20 cellular contexts compared by ENCODE assay signal in genomic region chr2:25838152-25838756, GRCh38. TPM values are rescaled to one million over a fixed set of nuclear protein-coding genes. Genes with fewer than 3 reads are reported as not detected.
DNase-seq lines count a peak whose midpoint lies in the region; ATAC-seq and TF ChIP-seq lines count a peak whose summit lies in the region.
"Had no signal": no experiment of that assay in that cellular context is flagged by ENCODE, and none has a peak within 500 bp of the region (broad histone marks: within the 10 kb centered on the region; RNA-seq: fewer than 3 reads in every experiment).

No MANE protein-coding gene starts in this region.

- no peak overlapping the region for H3K4me3 Mint-ChIP-seq in nephron progenitor cell
- H3K4me3 Mint-ChIP-seq: CD8-positive, alpha-beta T cell had no signal

- H3K9ac ChIP-seq in GM23248: no peak overlapping the region
- H3K9ac ChIP-seq: BLaER1 treated with 17β-estradiol and CSF1 and Interleukin-3, amounts not matched to agents 10 nM and 100 nM; KMS-11; SK-N-SH had no signal

- intact Hi-C loops in psoas muscle (cut with DNase I): no loop called here

- H3K9me3 Mint-ChIP-seq in nephron progenitor cell: peaks cover 7% of the 10 kb centered on the region
- H3K9me3 Mint-ChIP-seq: CD8-positive, alpha-beta T cell had no signal

- H3K4me1 ChIP-seq in GM23248 (ENCODE audit: insufficient read depth) (0 out of 2 replicates have a peak, but pooled peaks cover 4% of the 10 kb centered on the region), psoas muscle (no peaks in the 10 kb centered on the region)
- H3K4me1 ChIP-seq: BLaER1 treated with 17β-estradiol and CSF1 and Interleukin-3, amounts not matched to agents 10 nM and 100 nM had no signal

- peaks cover 86% of the 10 kb centered on the region for H3K79me2 ChIP-seq in GM23248 (ENCODE audit: insufficient read depth)

- H3K27me3 Mint-ChIP-seq in nephron progenitor cell (ENCODE audit: low read depth, poor library complexity): peaks cover 2% of the 10 kb centered on the region

- H3K27me3 ChIP-seq in GM23248 (replicated peaks; ENCODE audit: insufficient read depth) (no peaks in the 10 kb centered on the region), WERI-Rb-1 (ENCODE audit: insufficient read depth, low read depth, severe bottlenecking) (no peaks in the 10 kb centered on the region), psoas muscle (ENCODE audit: insufficient read depth in 3 of 3, low read length in 2 of 3) (no peaks in the 10 kb centered on the region)
- H3K27me3 ChIP-seq: BLaER1 treated with 17β-estradiol and CSF1 and Interleukin-3, amounts not matched to agents 10 nM and 100 nM had no signal

- H3K36me3 Mint-ChIP-seq in nephron progenitor cell (ENCODE audit: low read depth): peaks cover 31% of the 10 kb centered on the region

- H3K9me3 ChIP-seq in GM23248 (ENCODE audit: low read depth): no peaks in the 10 kb centered on the region
- H3K9me3 ChIP-seq in WERI-Rb-1 (ENCODE audit: severe bottlenecking): no peaks in the 10 kb centered on the region
- no peaks in the 10 kb centered on the region for H3K9me3 ChIP-seq in psoas muscle
- H3K9me3 ChIP-seq: SK-N-SH had no signal

- H3K27ac ChIP-seq in GM23248 (no peak overlapping the region), WERI-Rb-1 (no peak overlapping the region), psoas muscle (no peak overlapping the region)
- H3K27ac ChIP-seq: BLaER1 treated with 17β-estradiol and CSF1 and Interleukin-3, amounts not matched to agents 10 nM and 100 nM; KMS-11 had no signal

- no peak overlapping the region for H3K4me3 ChIP-seq in GM23248
- H3K4me3 ChIP-seq in WERI-Rb-1 (ENCODE audit: low read depth, low read length): no peak overlapping the region
- no peak overlapping the region for H3K4me3 ChIP-seq in psoas muscle
- H3K4me3 ChIP-seq: BLaER1 treated with 17β-estradiol and CSF1 and Interleukin-3, amounts not matched to agents 10 nM and 100 nM had no signal

- no peaks in the 10 kb centered on the region for H3K9me2 ChIP-seq in GM23248 (ENCODE audit: insufficient read depth)
- H3K9me2 ChIP-seq: SK-N-SH had no signal

- DNase-seq in GM23248: peak; percentile 13
- peak; percentile 21 for DNase-seq in WERI-Rb-1
- peak; percentile 32 for DNase-seq in kidney tubule cell (ENCODE audit: low spot score)
- DNase-seq in nephron progenitor cell: no peak
- DNase-seq in psoas muscle: no peak
- DNase-seq in HPDE6-E6E7 (ENCODE audit: extremely low spot score): no peak
- DNase-seq: CD8-positive, alpha-beta T cell; DND-41; NCI-H1417; NCI-H187; NCI-H2107; NCI-H510A treated with DMSO at 0.1 percent for 48 hours; NCI-H774; RPMI8226; SHP77 treated with DMSO at 0.1 percent for 48 hours; SK-N-SH had no signal

- in situ Hi-C loops in GM23248 (cut with MboI): no loop called here

- H2AFZ ChIP-seq in GM23248: no peak overlapping the region

- H3K4me2 ChIP-seq in GM23248 (ENCODE audit: unreplicated experiment): no peak overlapping the region
- H3K4me2 ChIP-seq: BLaER1 treated with 17β-estradiol and CSF1 and Interleukin-3, amounts not matched to agents 10 nM and 100 nM; KMS-11; SK-N-SH had no signal

- WGBS in GM23248 (ENCODE audit: low coverage in 1 of 2, low lambda C conversion rate in 2 of 2, missing lambda C conversion rate in 2 of 2), 2 experiments: 84 to 89% methylated on average over 2 of the region's 2 CpGs
- WGBS in psoas muscle, 3 donors: 55 to 74% (median 68%) methylated on average over 2 of the region's 2 CpGs

- TF ChIP-seq CTCF in WERI-Rb-1 (IDR thresholded peaks at IDR 0.05; ENCODE audit: low read depth, low read length): no peak
- TF ChIP-seq CTCF in nephron progenitor cell (IDR thresholded peaks at IDR 0.05): no peak
- no peak for TF ChIP-seq CTCF in psoas muscle (IDR thresholded peaks at IDR 0.05)

- ATAC-seq in HG02973 (IDR thresholded peaks at IDR 0.05; ENCODE audit: unreplicated experiment) (no peak), psoas muscle (no peak)
- ATAC-seq: CD8-positive, alpha-beta T cell; HCT116 had no signal

- H3F3A ChIP-seq in GM23248 (ENCODE audit: insufficient read depth): no peaks in the 10 kb centered on the region

- H4K20me1 ChIP-seq in GM23248 (ENCODE audit: insufficient read depth): no peaks in the 10 kb centered on the region

- peaks cover 9% of the 10 kb centered on the region; the same call in 1 of the 2 replicates for H3K36me3 ChIP-seq in GM23248 (ENCODE audit: low read depth)
- H3K36me3 ChIP-seq in WERI-Rb-1: peaks cover 21% of the 10 kb centered on the region
- no peaks in the 10 kb centered on the region for H3K36me3 ChIP-seq in psoas muscle (ENCODE audit: insufficient read depth in 1 of 2, low read depth in 1 of 2)

- H3K4me1 Mint-ChIP-seq in nephron progenitor cell: peaks cover 21% of the 10 kb centered on the region

- peak overlapping the region; percentile 7 for H3K27ac Mint-ChIP-seq in nephron progenitor cell
- H3K27ac Mint-ChIP-seq: CD8-positive, alpha-beta T cell had no signal

RNA-seq across cellular contexts. Expression of gene ASXL2, which starts 40.0 kb away (rescaled TPM):
- 7.0 and 9.5 TPM in 2 replicates for total RNA-seq in GM23248 (2014; rRNA removed; shearing (Covaris generic))
- polyA plus RNA-seq in GM23248 (2016; fragmentation: Nextera tagmentation; extraction: Ambion mirVana) (4.5 and 4.9 TPM in 2 replicates), psoas muscle (1 to 10 TPM; 2.3 to 9.1 (median 3.2) TPM)
- total RNA-seq in psoas muscle: 10 to 100 TPM; 17.5 to 19.4 (median 18.5) TPM

Comparison
In these comparisons a context has a peak if more than half of its experiments do, and no peak if none do; other contexts are left out.
1. DNase-seq: peak in GM23248 (single experiment), WERI-Rb-1 (single experiment) and kidney tubule cell (single experiment); none in nephron progenitor cell (single experiment), psoas muscle (0 of 2) and HPDE6-E6E7 (single experiment).